ENCODE assay signal across 8 cellular contexts in genomic region chr3:160941885-160942494, GRCh38.
A peak's percentile ranks its signal among the peaks of the same experiment; 100 is the strongest.
DNase-seq lines count a peak whose midpoint lies in the region; ATAC-seq and TF ChIP-seq lines count a peak whose summit lies in the region.

No MANE protein-coding gene starts in this region.

- intact Hi-C loops in upper lobe of right lung (cut with DNase I) = loop anchor here (5.0 kb wide), 1 partner anchor 235 kb away; no protein-coding TSS in a partner anchor

- no peaks in the 10 kb centered on the region for H3K79me2 ChIP-seq in fibroblast of lung (ENCODE audit: control insufficient read depth, insufficient read depth, low read length)

- ATAC-seq in GM21528 (IDR thresholded peaks at IDR 0.05; ENCODE audit: low FRiP score, unreplicated experiment) (peak; percentile 86), omental fat pad (ENCODE audit: low FRiP score) (peak; percentile 57), upper lobe of right lung (peak; percentile 92), HG02840 (IDR thresholded peaks at IDR 0.05; ENCODE audit: low FRiP score, unreplicated experiment) (no peak)

- H3K36me3 Mint-ChIP-seq in CD8-positive, alpha-beta memory T cell = no peaks in the 10 kb centered on the region

- H3K4me3 ChIP-seq in CD8-positive, alpha-beta memory T cell (ENCODE audit: low read length) = no peak overlapping the region
- H3K4me3 ChIP-seq in fibroblast of lung (replicated peaks in 1 of 4; ENCODE audit: control extremely low read depth in 1 of 4, insufficient read depth in 1 of 4, low read depth in 3 of 4, low read length in 4 of 4) (no peak overlapping the region), upper lobe of right lung (no peak overlapping the region)

- no peak overlapping the region for H3K4me3 Mint-ChIP-seq in CD8-positive, alpha-beta memory T cell

- H3K4me1 Mint-ChIP-seq in CD8-positive, alpha-beta memory T cell = peaks cover 2 to 5% (median 4%) of the 10 kb centered on the region in 3 donors

- no peaks in the 10 kb centered on the region for H3K36me3 ChIP-seq in CD8-positive, alpha-beta memory T cell (ENCODE audit: insufficient read depth, low read length)
- no peaks in the 10 kb centered on the region for H3K36me3 ChIP-seq in fibroblast of lung (ENCODE audit: control insufficient read depth, insufficient read depth, low read length)
- H3K36me3 ChIP-seq in upper lobe of right lung = no peaks in the 10 kb centered on the region

- POLR2A ChIA-PET in CD8-positive, alpha-beta memory T cell (lab: Charles Lee) = no interaction called here

- no peak overlapping the region for H3K9ac ChIP-seq in fibroblast of lung (ENCODE audit: insufficient read depth, low read length)

- peaks cover 0 to 3% of the 10 kb centered on the region in 2 donors for H3K27me3 Mint-ChIP-seq in CD8-positive, alpha-beta memory T cell

- peak; percentile 84 to 89 for TF ChIP-seq CTCF in fibroblast of lung (conservative IDR thresholded peaks at IDR 0.05 in 1 of 2, IDR thresholded peaks at IDR 0.05 in 1 of 2; ENCODE audit: low read depth in 1 of 2, low read length in 2 of 2)
- TF ChIP-seq CTCF in omental fat pad (IDR thresholded peaks at IDR 0.05) = peak in 1 of 3 donors; percentile 50
- peak; percentile 92 for TF ChIP-seq CTCF in upper lobe of right lung (IDR thresholded peaks at IDR 0.05)

- no peaks in the 10 kb centered on the region for H3K4me1 ChIP-seq in CD8-positive, alpha-beta memory T cell (ENCODE audit: insufficient read depth, low read length)
- H3K4me1 ChIP-seq in fibroblast of lung (ENCODE audit: control insufficient read depth, extremely low read depth, insufficient read depth, low read length) (no peaks in the 10 kb centered on the region), upper lobe of right lung (peaks cover 8% of the 10 kb centered on the region)

- H3K27ac ChIP-seq in CD8-positive, alpha-beta memory T cell (ENCODE audit: low read depth, low read length) = no peak overlapping the region
- no peak overlapping the region for H3K27ac ChIP-seq in fibroblast of lung (ENCODE audit: insufficient read depth, low read length)
- no peak overlapping the region for H3K27ac ChIP-seq in upper lobe of right lung

- H3K27ac Mint-ChIP-seq in CD8-positive, alpha-beta memory T cell = no peak overlapping the region

- no peaks in the 10 kb centered on the region for H3K27me3 ChIP-seq in CD8-positive, alpha-beta memory T cell (ENCODE audit: insufficient read depth, low read length, poor library complexity, severe bottlenecking)
- H3K27me3 ChIP-seq in fibroblast of lung (ENCODE audit: control insufficient read depth, insufficient read depth, low read length) (no peaks in the 10 kb centered on the region), upper lobe of right lung (no peaks in the 10 kb centered on the region)

- CTCF ChIA-PET in CD8-positive, alpha-beta memory T cell (lab: Charles Lee) = interaction anchor here (0.6 to 2.7 kb wide), 14 partner anchors 9 to 256 kb away, joined by 3 to 18 read pairs (median 3); no protein-coding TSS in a partner anchor

- DNase-seq in CD8-positive, alpha-beta memory T cell = peak; percentile 46 to 71 (median 52)
- DNase-seq in HuH-7.5 (ENCODE audit: low spot score) = peak; percentile 18
- peak; percentile 51 for DNase-seq in activated CD8-positive, alpha-beta memory T cell treated with anti-CD3 and anti-CD28 coated beads, Interleukin-2, amount 50 U/mL, for 24 hours (ENCODE audit: extremely low read depth)
- DNase-seq in fibroblast of lung (ENCODE audit: low read depth in 2 of 2) = peak; percentile 49 to 77
- DNase-seq in omental fat pad (ENCODE audit: low spot score) = peak; percentile 94
- DNase-seq in upper lobe of right lung = no peak

- no peaks in the 10 kb centered on the region for H3K9me3 ChIP-seq in CD8-positive, alpha-beta memory T cell (ENCODE audit: low read length)
- H3K9me3 ChIP-seq in fibroblast of lung (ENCODE audit: control insufficient read depth, insufficient read depth, low read depth, low read length) (no peaks in the 10 kb centered on the region), upper lobe of right lung (no peaks in the 10 kb centered on the region)

- no peaks in the 10 kb centered on the region for H3K9me3 Mint-ChIP-seq in CD8-positive, alpha-beta memory T cell

- H2AFZ ChIP-seq in fibroblast of lung (ENCODE audit: low read length) = no peak overlapping the region

- H3K4me2 ChIP-seq in fibroblast of lung (ENCODE audit: extremely low read depth, insufficient read depth, low read length) = peak overlapping the region; percentile 62

- no peaks in the 10 kb centered on the region for H4K20me1 ChIP-seq in fibroblast of lung (ENCODE audit: control insufficient read depth, extremely low read depth, insufficient read depth, low read length)
